9 cellular contexts compared by ENCODE assay signal in genomic region chr5:128536861-128537305, GRCh38. TPM values are rescaled to one million over a fixed set of nuclear protein-coding genes. Genes with fewer than 3 reads are reported as not detected.
DNase-seq lines count a peak whose midpoint lies in the region; TF ChIP-seq lines count a peak whose summit lies in the region.
"Had no signal": no experiment of that assay in that cellular context is flagged by ENCODE, and none has a peak within 500 bp of the region (broad histone marks: within the 10 kb centered on the region; RNA-seq: fewer than 3 reads in every experiment).

No MANE protein-coding gene starts in this region.

- H3K4me3 Mint-ChIP-seq in glutamatergic neuron (ENCODE audit: unreplicated experiment): peak overlapping the region; percentile 18
- no peak overlapping the region for H3K4me3 Mint-ChIP-seq in activated T-cell treated with anti-CD3 and anti-CD28 coated beads, Interleukin-2, amount 50 U/mL, for 24 hours

- H3K9ac ChIP-seq in trophoblast cell (ENCODE audit: low read length): peak overlapping the region; percentile 72

- H4K12ac ChIP-seq in trophoblast cell (ENCODE audit: low read depth, low read length): no peak overlapping the region

- H3K36me3 Mint-ChIP-seq in glutamatergic neuron (ENCODE audit: unreplicated experiment): no peaks in the 10 kb centered on the region
- H3K36me3 Mint-ChIP-seq in activated T-cell treated with anti-CD3 and anti-CD28 coated beads, Interleukin-2, amount 50 U/mL, for 24 hours (ENCODE audit: low read depth): no peaks in the 10 kb centered on the region

- no peak overlapping the region for H2AK5ac ChIP-seq in trophoblast cell (ENCODE audit: low read length)

- peaks cover 2% of the 10 kb centered on the region for H3K79me2 ChIP-seq in trophoblast cell (ENCODE audit: control insufficient read depth, insufficient read depth, low read length, poor library complexity)

- H3K4me3 ChIP-seq in trophoblast cell (ENCODE audit: low read depth, low read length) (peak overlapping the region; percentile 91), thyroid gland (replicated peaks in 1 of 3) (peak overlapping the region in 1 of 3 donors; percentile 44)

- peak overlapping the region; percentile 10 for H2BK120ac ChIP-seq in trophoblast cell (ENCODE audit: insufficient read depth, low read length, poor library complexity)

- peak overlapping the region; percentile 6 for H4K8ac ChIP-seq in trophoblast cell (ENCODE audit: low read depth, low read length)

- H3K36me3 ChIP-seq in trophoblast cell (ENCODE audit: control insufficient read depth in 1 of 2, insufficient read depth in 2 of 2, low read length in 2 of 2): no peaks in the 10 kb centered on the region
- H3K36me3 ChIP-seq in thyroid gland: no peaks in the 10 kb centered on the region

- peaks cover 11% of the 10 kb centered on the region for H3K79me1 ChIP-seq in trophoblast cell (ENCODE audit: low read length)

- no peak overlapping the region for H3K27ac Mint-ChIP-seq in glutamatergic neuron (ENCODE audit: unreplicated experiment)
- no peak overlapping the region for H3K27ac Mint-ChIP-seq in activated T-cell treated with anti-CD3 and anti-CD28 coated beads, Interleukin-2, amount 50 U/mL, for 24 hours

- H2BK5ac ChIP-seq in trophoblast cell (ENCODE audit: low read depth, low read length, poor library complexity): peak overlapping the region; percentile 2

- H3K4me1 ChIP-seq in trophoblast cell (ENCODE audit: control insufficient read depth in 1 of 2, insufficient read depth in 2 of 2, low read length in 2 of 2) (peaks cover 6 to 12% of the 10 kb centered on the region in 2 experiments), thyroid gland (peaks cover 6 to 21% of the 10 kb centered on the region in 2 donors)

- no peaks in the 10 kb centered on the region for H3K27me3 ChIP-seq in trophoblast cell (ENCODE audit: insufficient read depth, low read length)
- H3K27me3 ChIP-seq in thyroid gland: peaks cover 5% of the 10 kb centered on the region

- intact Hi-C loops in thyroid gland (cut with DNase I): no loop called here

- peak overlapping the region; percentile 18 for H2AFZ ChIP-seq in trophoblast cell (ENCODE audit: insufficient read depth, low read length, poor library complexity)

- TF ChIP-seq CTCF in VCaP (conservative IDR thresholded peaks at IDR 0.05) (no peak), glutamatergic neuron (IDR thresholded peaks at IDR 0.05; ENCODE audit: partially characterized antibody, unreplicated experiment) (no peak), thyroid gland (IDR thresholded peaks at IDR 0.05) (no peak)

- peaks cover 2% of the 10 kb centered on the region for H3K4me1 Mint-ChIP-seq in glutamatergic neuron (ENCODE audit: low read depth, unreplicated experiment)
- H3K4me1 Mint-ChIP-seq in activated T-cell treated with anti-CD3 and anti-CD28 coated beads, Interleukin-2, amount 50 U/mL, for 24 hours (ENCODE audit: low read depth): no peaks in the 10 kb centered on the region

- H3K9me3 Mint-ChIP-seq in glutamatergic neuron (ENCODE audit: unreplicated experiment): peaks cover 5% of the 10 kb centered on the region
- H3K9me3 Mint-ChIP-seq in activated T-cell treated with anti-CD3 and anti-CD28 coated beads, Interleukin-2, amount 50 U/mL, for 24 hours: peaks cover 2% of the 10 kb centered on the region

- H3K14ac ChIP-seq in trophoblast cell (ENCODE audit: low read length): peak overlapping the region; percentile 69

- peak overlapping the region; percentile 17 for H3K4ac ChIP-seq in trophoblast cell (ENCODE audit: low read depth, low read length)

- peaks cover 9% of the 10 kb centered on the region for H3K27me3 Mint-ChIP-seq in glutamatergic neuron (ENCODE audit: unreplicated experiment)
- peaks cover 47% of the 10 kb centered on the region for H3K27me3 Mint-ChIP-seq in activated T-cell treated with anti-CD3 and anti-CD28 coated beads, Interleukin-2, amount 50 U/mL, for 24 hours

- DNase-seq in ELF-1 (ENCODE audit: low read depth, low spot score) (peak; percentile 43), glutamatergic neuron (no peak), trophoblast cell (peak; percentile 34 to 47), NCI-H1930 (lab: John Stamatoyannopoulos, UW) (no peak), occipital lobe (lab: John Stamatoyannopoulos, UW) (no peak), thyroid gland (no peak)
- no peak for DNase-seq in activated T-cell treated with anti-CD3 and anti-CD28 coated beads, Interleukin-2, amount 50 U/mL, for 24 hours
- DNase-seq: cortex of kidney had no signal

- no peak for TF ChIP-seq POLR2A in thyroid gland (IDR thresholded peaks at IDR 0.05)

- H3K27ac ChIP-seq in VCaP (peak overlapping the region; percentile 14; the same call in 1 of the 2 replicates), trophoblast cell (ENCODE audit: low read depth, low read length) (no peak overlapping the region), thyroid gland (no peak overlapping the region)

- no CpG with 5 or more reads among the region's 34 CpGs for WGBS in trophoblast cell (ENCODE audit: extremely low coverage, insufficient coverage, insufficient read length)
- 9 to 11% methylated on average over 8 to 32 of the region's 34 CpGs for WGBS in thyroid gland, 2 donors

- peak overlapping the region; percentile 25 for H4K91ac ChIP-seq in trophoblast cell (ENCODE audit: low read depth, low read length)

- H3K4me2 ChIP-seq in trophoblast cell (ENCODE audit: low read length): peak overlapping the region; percentile 88

- H3K18ac ChIP-seq in trophoblast cell (ENCODE audit: low read length): peak overlapping the region; percentile 4

- no peak overlapping the region for H3K23ac ChIP-seq in trophoblast cell (ENCODE audit: low read length)

- H2BK12ac ChIP-seq in trophoblast cell (ENCODE audit: low read length): no peak overlapping the region

- no peaks in the 10 kb centered on the region for H3K9me3 ChIP-seq in trophoblast cell (ENCODE audit: insufficient read depth, low read depth, low read length)
- H3K9me3 ChIP-seq in thyroid gland: no peaks in the 10 kb centered on the region

RNA-seq across cellular contexts. Expression of gene FBN2, which starts 1.2 kb away (rescaled TPM):
- total RNA-seq in glutamatergic neuron (ENCODE audit: unreplicated experiment) (0.86 TPM), occipital lobe (8.6 TPM), thyroid gland (1 to 10 TPM; 1.0 to 3.9 (median 2.5) TPM)
- polyA plus RNA-seq in trophoblast cell (2013): 18.5 and 19.0 TPM in 2 replicates

Comparison
In these comparisons a context has a peak if more than half of its experiments do, and no peak if none do; other contexts are left out.
1. DNase-seq: peak in ELF-1 (single experiment) and trophoblast cell (2 of 2); none in glutamatergic neuron (single experiment), NCI-H1930 (0 of 2), activated T-cell treated with anti-CD3 and anti-CD28 coated beads, Interleukin-2, amount 50 U/mL, for 24 hours (single experiment), occipital lobe (single experiment) and thyroid gland (0 of 2).